Comparison of ENCODE assay signal across 9 cellular contexts in the genomic region with DNA sequence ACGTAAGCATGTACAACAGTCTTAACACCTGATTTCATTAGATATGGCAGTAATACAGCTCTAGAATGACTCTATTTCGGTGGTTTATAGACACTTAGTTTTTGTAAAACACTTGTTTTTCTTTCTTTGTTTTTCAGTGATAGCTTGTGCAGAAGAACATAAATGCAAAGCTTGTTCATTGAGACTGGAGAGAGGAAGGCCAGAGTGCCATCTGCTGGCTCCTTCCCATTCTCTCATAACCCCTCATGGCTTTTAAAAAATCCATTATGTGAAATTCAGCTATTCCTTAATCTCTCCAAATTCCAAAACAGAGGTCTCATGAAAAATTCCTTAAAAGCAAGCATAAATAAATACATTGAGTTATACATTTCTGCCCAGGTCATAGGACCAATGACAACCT.
A peak's percentile ranks its signal among the peaks of the same experiment; 100 is the strongest.
DNase-seq lines count a peak whose midpoint lies in the region; TF ChIP-seq lines count a peak whose summit lies in the region.
"Had no signal": no experiment of that assay in that cellular context is flagged by ENCODE, and none has a peak within 500 bp of the region (broad histone marks: within the 10 kb centered on the region; RNA-seq: fewer than 3 reads in every experiment).

No MANE protein-coding gene starts in this region.

- H3K36me3 Mint-ChIP-seq in nephron (ENCODE audit: low read depth): no peaks in the 10 kb centered on the region

- TF ChIP-seq CTCF in nephron (IDR thresholded peaks at IDR 0.05; ENCODE audit: unreplicated experiment in 3 of 3): peak; percentile 42 to 62 (median 53)

- H3K27me3 Mint-ChIP-seq in nephron (ENCODE audit: low read depth): peaks cover 3% of the 10 kb centered on the region

- DNase-seq in EH (ENCODE audit: low read depth): peak; percentile 24
- peak; percentile 14 for DNase-seq in NAMALWA (ENCODE audit: low spot score)
- peak; percentile 49 for DNase-seq in dedifferentiated amniotic fluid mesenchymal stem cell (ENCODE audit: extremely low spot score)
- no peak for DNase-seq in islet precursor cell
- no peak for DNase-seq in activated CD4-positive, alpha-beta T cell treated with anti-CD3 and anti-CD28 coated beads for 1 hour
- DNase-seq in T1000 (lab: John Stamatoyannopoulos, UW): no peak
- no peak for DNase-seq in NCI-H187 (lab: John Stamatoyannopoulos, UW)
- DNase-seq: activated CD4-positive, alpha-beta T cell treated with anti-CD3 and anti-CD28 coated beads for 36 hours had no signal

- H3K27ac Mint-ChIP-seq in nephron: no peak overlapping the region
- H3K27ac Mint-ChIP-seq: activated CD4-positive, alpha-beta T cell treated with anti-CD3 and anti-CD28 coated beads for 36 hours had no signal

- H3K4me1 Mint-ChIP-seq in nephron: peaks cover 8% of the 10 kb centered on the region
- H3K4me1 Mint-ChIP-seq: activated CD4-positive, alpha-beta T cell treated with anti-CD3 and anti-CD28 coated beads for 36 hours had no signal

- H3K9me3 Mint-ChIP-seq in nephron: no peaks in the 10 kb centered on the region

- no peak overlapping the region for H3K4me3 Mint-ChIP-seq in nephron
- H3K4me3 Mint-ChIP-seq: activated CD4-positive, alpha-beta T cell treated with anti-CD3 and anti-CD28 coated beads for 36 hours had no signal

Comparison
In these comparisons a context has a peak if more than half of its experiments do, and no peak if none do; other contexts are left out.
1. DNase-seq: peak in EH (single experiment), NAMALWA (single experiment) and dedifferentiated amniotic fluid mesenchymal stem cell (single experiment); none in islet precursor cell (single experiment), activated CD4-positive, alpha-beta T cell treated with anti-CD3 and anti-CD28 coated beads for 1 hour (single experiment), T1000 (single experiment) and NCI-H187 (0 of 2).